22 cellular contexts compared by ENCODE assay signal in genomic region chr6:40176117-40176516, GRCh38.
A peak's percentile ranks its signal among the peaks of the same experiment; 100 is the strongest.
DNase-seq lines count a peak whose midpoint lies in the region.
"Had no signal": no experiment of that assay in that cellular context is flagged by ENCODE, and none has a peak within 500 bp of the region (broad histone marks: within the 10 kb centered on the region; RNA-seq: fewer than 3 reads in every experiment).

No MANE protein-coding gene starts in this region.

- in situ Hi-C loops in G401 (cut with HindIII; ENCODE audit: low sequenced_read_pairs), result no loop called here

- DNase-seq in G401 (ENCODE audit: low spot score) (peak; percentile 82), NCI-H446 (lab: John Stamatoyannopoulos, UW) (peak; percentile 96 to 98), cerebellar cortex (ENCODE audit: low spot score) (peak; percentile 78), superior temporal gyrus (ENCODE audit: extremely low spot score) (peak; percentile 45), D341Med (ENCODE audit: low spot score) (no peak), NCI-H2107 treated with DMSO at 0.1 percent for 48 hours (lab: John Stamatoyannopoulos, UW; ENCODE audit: unreplicated experiment) (no peak), dermis blood vessel endothelial cell (no peak)
- DNase-seq: AML-193; Caco-2; CD4-positive, alpha-beta memory T cell; DMS153; DND-41; GM23248; HFFc6; NCI-H1105 treated with DMSO at 0.1 percent for 48 hours; NCI-H146; NCI-H2029 treated with DMSO at 0.1 percent for 48 hours; NCI-H345; NCI-H526 treated with DMSO at 0.1 percent for 48 hours; SK-N-SH; SW 1271; T-helper 2 cell had no signal

Comparison
In these comparisons a context has a peak if more than half of its experiments do, and no peak if none do; other contexts are left out.
1. DNase-seq: peak in G401 (single experiment), NCI-H446 (2 of 2), cerebellar cortex (single experiment) and superior temporal gyrus (single experiment); none in D341Med (single experiment), NCI-H2107 treated with DMSO at 0.1 percent for 48 hours (single experiment) and dermis blood vessel endothelial cell (single experiment).